1 cellular context compared by ENCODE assay signal in genomic region chr3:181040030-181040429, GRCh38.
TF ChIP-seq lines count a peak whose summit lies in the region.

No MANE protein-coding gene starts in this region.

TF ChIP-seq in HepG2, 621 proteins besides CTCF, POLR2A, EP300 and RAD21 (continued from another document):
- TF ChIP-seq ZBTB10 (CRISPR knock-in tag; IDR thresholded peaks at IDR 0.05; ENCODE audit: borderline replicate concordance): no peak
- no peak for TF ChIP-seq HES4 (CRISPR knock-in tag; IDR thresholded peaks at IDR 0.05; ENCODE audit: borderline replicate concordance)
TF ChIP-seq in HepG2: peak in this region for 4.
